9 cellular contexts compared by ENCODE assay signal in the genomic region with DNA sequence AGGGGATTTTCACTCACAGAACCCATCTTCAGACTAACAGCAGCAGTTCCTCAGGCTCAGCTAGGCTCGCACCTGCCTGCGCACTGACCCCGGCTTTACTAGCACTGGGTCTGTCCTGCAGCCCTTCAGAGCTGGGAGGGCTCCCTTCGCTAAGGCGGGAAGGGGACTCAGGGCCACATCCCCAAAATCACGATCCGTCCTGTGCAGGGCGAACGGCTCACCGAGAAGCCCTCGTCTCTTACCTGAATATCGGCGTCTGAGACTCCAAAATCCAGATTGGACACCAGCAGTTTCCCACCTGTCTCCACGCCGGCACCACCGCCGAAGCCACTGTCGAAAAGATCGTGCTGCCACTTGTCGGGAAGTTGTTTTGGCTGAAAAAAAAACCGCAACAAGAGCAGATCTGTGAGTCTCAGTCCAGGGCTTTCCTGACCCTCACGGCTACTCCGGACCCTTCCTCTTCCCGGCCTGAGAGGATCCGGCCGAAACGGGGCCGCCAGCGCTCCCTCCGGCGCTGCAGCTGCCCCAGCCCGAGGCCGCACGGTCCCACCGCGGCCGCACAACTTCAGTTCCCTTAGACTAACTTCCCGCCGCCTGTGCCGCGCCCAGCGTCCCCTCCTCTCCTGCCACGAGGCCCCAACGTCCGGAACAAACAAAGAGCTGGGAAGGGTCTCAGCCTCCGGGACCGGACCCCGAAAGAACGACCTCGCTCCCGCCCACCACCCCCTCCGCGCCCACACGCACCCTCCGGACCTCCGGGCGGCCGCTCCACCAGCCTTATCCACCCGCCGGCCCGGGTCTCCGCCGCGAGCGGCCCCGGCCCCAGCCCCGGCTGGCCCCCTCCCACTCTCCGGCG. TPM values are rescaled to one million over a fixed set of nuclear protein-coding genes. Genes with fewer than 3 reads are reported as not detected.
A peak's percentile ranks its signal among the peaks of the same experiment; 100 is the strongest.
DNase-seq lines count a peak whose midpoint lies in the region; ATAC-seq and TF ChIP-seq lines count a peak whose summit lies in the region.
"Had no signal": no experiment of that assay in that cellular context is flagged by ENCODE, and none has a peak within 500 bp of the region (broad histone marks: within the 10 kb centered on the region; RNA-seq: fewer than 3 reads in every experiment).

No MANE protein-coding gene starts in this region.

- TF ChIP-seq POLR2A in lower leg skin (IDR thresholded peaks at IDR 0.05): no peak
- TF ChIP-seq POLR2A in transverse colon (IDR thresholded peaks at IDR 0.05): no peak

- H3K36me3 ChIP-seq in SK-N-SH (replicated peaks in 1 of 2; ENCODE audit: control insufficient read depth in 1 of 2, insufficient read depth in 2 of 2, low read length in 1 of 2) (peaks cover 46 to 48% of the 10 kb centered on the region in 2 experiments), HUES6 (ENCODE audit: control insufficient read depth, insufficient read depth, low read length) (peaks cover 67% of the 10 kb centered on the region), transverse colon (peaks cover 0 to 33% (median 16%) of the 10 kb centered on the region in 4 donors)

- TF ChIP-seq RAD21 in SK-N-SH (IDR thresholded peaks at IDR 0.05; ENCODE audit: low read length): no peak

- no peaks in the 10 kb centered on the region for H3K9me2 ChIP-seq in SK-N-SH

- H3K4me1 ChIP-seq in SK-N-SH (ENCODE audit: control insufficient read depth in 1 of 2, insufficient read depth in 2 of 2, low read depth in 1 of 2, low read length in 1 of 2): peaks cover 12 to 19% of the 10 kb centered on the region in 2 experiments
- H3K4me1 ChIP-seq in HUES6 (ENCODE audit: control insufficient read depth, insufficient read depth, low read length): peaks cover 6% of the 10 kb centered on the region; the same call in 1 of the 2 replicates
- H3K4me1 ChIP-seq in transverse colon: peaks cover 16 to 25% (median 20%) of the 10 kb centered on the region in 4 donors

- peak overlapping the region; percentile 94 for H3K4me2 ChIP-seq in SK-N-SH

- no peaks in the 10 kb centered on the region for H3K27me3 ChIP-seq in SK-N-SH (ENCODE audit: insufficient read depth)
- H3K27me3 ChIP-seq in HUES6 (ENCODE audit: control insufficient read depth, insufficient read depth, low read length): no peaks in the 10 kb centered on the region
- H3K27me3 ChIP-seq in transverse colon: no peaks in the 10 kb centered on the region

- ATAC-seq in SK-N-SH treated with all-trans-retinoic acid at 6 μM for 48 hours: no peak
- no peak for ATAC-seq in HG03469 (IDR thresholded peaks at IDR 0.05; ENCODE audit: unreplicated experiment)

- H2AFZ ChIP-seq in SK-N-SH (ENCODE audit: low read depth): no peak overlapping the region

- in situ Hi-C loops in transverse colon (cut with MboI; ENCODE audit: low pct_ligation_motif_present in 1 of 4, low pct_unique_long_range_greater_than_20kb in 1 of 4, low sequenced_read_pairs in 3 of 4): no loop called here

- H3F3A ChIP-seq in SK-N-SH (replicated peaks; ENCODE audit: insufficient read depth): peaks cover 22% of the 10 kb centered on the region

- H4K20me1 ChIP-seq in SK-N-SH (ENCODE audit: insufficient read depth): peaks cover 14% of the 10 kb centered on the region; the same call in 1 of the 2 replicates

- H3K9me3 ChIP-seq in SK-N-SH (no peaks in the 10 kb centered on the region), HUES6 (ENCODE audit: control insufficient read depth, insufficient read depth, low read depth, low read length) (no peaks in the 10 kb centered on the region), transverse colon (no peaks in the 10 kb centered on the region)

- DNase-seq in SK-N-SH (peak; percentile 76), lower leg skin (ENCODE audit: low spot score in 2 of 2) (peak in 1 of 2 donors; percentile 85), transverse colon (no peak), medulla oblongata (ENCODE audit: extremely low spot score) (no peak)

- H3K4me3 ChIP-seq in SK-N-SH (ENCODE audit: low read depth in 2 of 2, low read length in 1 of 2) (peak overlapping the region; percentile 72 to 98), HUES6 (ENCODE audit: low read depth, low read length) (peak overlapping the region; percentile 99), lower leg skin (ENCODE audit: low read depth, poor library complexity, severe bottlenecking) (peak overlapping the region; percentile 72), transverse colon (peak overlapping the region; percentile 64 to 92 (median 76))

- H3K27ac ChIP-seq in SK-N-SH (ENCODE audit: low read depth in 2 of 2, low read length in 1 of 2) (peak overlapping the region; percentile 51 to 67), HUES6 (ENCODE audit: low read depth, low read length) (peak overlapping the region; percentile 95), adipose tissue (ENCODE audit: low read depth, low read length) (peak overlapping the region; percentile 78), transverse colon (peak overlapping the region; percentile 87 to 98 (median 93))

- CTCF ChIA-PET in SK-N-SH (lab: Yijun Ruan, JAX): interaction anchor here (1.0 to 5.3 kb wide), 5 partner anchors 21 to 156 kb away, joined by 3 to 30 read pairs (median 5); partner anchors contain the start of gene ARHGDIA

- POLR2A ChIA-PET in SK-N-SH (lab: Yijun Ruan, JAX): interaction anchor here (0.5 to 1.0 kb wide), 2 partner anchors 160 to 224 kb away, joined by 3 to 6 read pairs; partner anchors contain the start of genes CCDC137 and OXLD1

- TF ChIP-seq CTCF in SK-N-SH (IDR thresholded peaks at IDR 0.05) (no peak), lower leg skin (IDR thresholded peaks at IDR 0.05) (no peak), transverse colon (IDR thresholded peaks at IDR 0.05) (no peak)

- no peak for TF ChIP-seq EP300 in SK-N-SH (IDR thresholded peaks at IDR 0.05; ENCODE audit: borderline replicate concordance in 1 of 2, low read depth in 1 of 2, low read length in 1 of 2)
- TF ChIP-seq EP300 in transverse colon (IDR thresholded peaks at IDR 0.05; ENCODE audit: low read depth): no peak

- intact Hi-C loops in lower leg skin (cut with DNase I; ENCODE audit: low total_unique reads): no loop called here
- intact Hi-C loops in transverse colon (cut with DNase I; ENCODE audit: low total_unique reads): no loop called here

- peaks cover 91% of the 10 kb centered on the region for H3K79me2 ChIP-seq in SK-N-SH (ENCODE audit: insufficient read depth)

- WGBS in SK-N-SH (ENCODE audit: low lambda C conversion rate): 4% methylated on average over 62 of the region's 69 CpGs
- 6 to 8% (median 7%) methylated on average over 57 to 69 of the region's 69 CpGs for WGBS in adipose tissue, 3 donors
- 7 to 14% methylated on average over 32 to 69 of the region's 69 CpGs for whole genome bisulfite sequencing in lower leg skin, 2 donors
- WGBS in transverse colon (ENCODE audit: low coverage in 1 of 2), 2 donors: 10% methylated on average over 50 of the region's 69 CpGs; no CpG with 5 or more reads in 1 of the 2 donors

- H3K9ac ChIP-seq in SK-N-SH: peak overlapping the region; percentile 93
- peak overlapping the region; percentile 99 for H3K9ac ChIP-seq in HUES6 (ENCODE audit: low read length)

TF ChIP-seq in SK-N-SH, 30 proteins besides CTCF, POLR2A, EP300 and RAD21 (continues in another document):
- no peak for TF ChIP-seq IRF3 (IDR thresholded peaks at IDR 0.05; ENCODE audit: low read depth, low read length)

TF ChIP-seq in SK-N-SH treated with all-trans-retinoic acid at 6 μM for 48 hours, 23 proteins besides CTCF, POLR2A, EP300 and RAD21 (continues in another document):
- TF ChIP-seq ZNF8 (CRISPR knock-in tag; IDR thresholded peaks at IDR 0.05) (no peak), ZFP30 (CRISPR knock-in tag; IDR thresholded peaks at IDR 0.05) (no peak), ZFP3 (CRISPR knock-in tag; IDR thresholded peaks at IDR 0.05) (no peak), ZNF70 (CRISPR knock-in tag; IDR thresholded peaks at IDR 0.05) (no peak), CREB5 (CRISPR knock-in tag; IDR thresholded peaks at IDR 0.05; ENCODE audit: low read depth) (no peak), OSR1 (CRISPR knock-in tag; IDR thresholded peaks at IDR 0.05) (no peak)

RNA-seq across cellular contexts. Expression of gene ALYREF, which starts 0.7 kb away (rescaled TPM):
- polyA plus RNA-seq in SK-N-SH (2012; rRNA removed) (176 and 269 TPM in 2 replicates), adipose tissue (10 to 100 TPM; 20.0 to 46.4 (median 37.9) TPM)
- 159 and 175 TPM in 2 replicates for polyA plus RNA-seq in SK-N-SH (2012; cell fraction: cytosol; rRNA removed)
- 164 and 238 TPM in 2 replicates for polyA plus RNA-seq in SK-N-SH (2012; cell fraction: nucleus; rRNA removed)
- total RNA-seq in lower leg skin (100 to 1,000 TPM in 1 of 4 donors, 10 to 100 TPM in 3; 69.4 to 116 (median 79.7) TPM), transverse colon (10 to 100 TPM; 23.1 to 47.7 (median 36.7) TPM)

RNA-seq across cellular contexts. Expression of gene ANAPC11, which starts 0.8 kb away (rescaled TPM):
- 1,022 and 1,275 TPM in 2 replicates for polyA plus RNA-seq in SK-N-SH (2012; rRNA removed)
- polyA plus RNA-seq in SK-N-SH (2012; cell fraction: cytosol; rRNA removed): 764 and 988 TPM in 2 replicates
- 313 and 563 TPM in 2 replicates for polyA plus RNA-seq in SK-N-SH (2012; cell fraction: nucleus; rRNA removed)
- polyA plus RNA-seq in adipose tissue: 100 to 1,000 TPM; 160 to 319 (median 193) TPM
- 100 to 1,000 TPM in 2 of 4 donors, 10 to 100 TPM in 2; 92.3 to 152 (median 107) TPM for total RNA-seq in lower leg skin
- total RNA-seq in transverse colon: 100 to 1,000 TPM in 1 of 4 donors, 10 to 100 TPM in 3; 56.7 to 126 (median 86.6) TPM

RNA-seq across cellular contexts. Expression of gene NPB, which starts 11.4 kb away (rescaled TPM):
- polyA plus RNA-seq in SK-N-SH (2012; rRNA removed) (0.91 and 2.4 TPM in 2 replicates), adipose tissue (under 1 TPM in 2 of 3 donors, not detected in 1; 0.23 to 0.77 TPM)
- 1.0 and 1.9 TPM in 2 replicates for polyA plus RNA-seq in SK-N-SH (2012; cell fraction: cytosol; rRNA removed)
- polyA plus RNA-seq in SK-N-SH (2012; cell fraction: nucleus; rRNA removed): 0.89 and 2.1 TPM in 2 replicates
- total RNA-seq in lower leg skin (1 to 10 TPM in 2 of 4 donors, under 1 TPM in 1, not detected in 1; 0.71 to 3.3 (median 2.0) TPM), transverse colon (under 1 TPM in 1 of 4 donors, not detected in 3; 0.41 TPM)
- total RNA-seq: dermis microvascular lymphatic vessel endothelial cell had no signal

RNA-seq across cellular contexts. Expression of gene ARHGDIA, which starts 19.5 kb away (rescaled TPM):
- polyA plus RNA-seq in SK-N-SH (2012; rRNA removed) (184 and 385 TPM in 2 replicates), adipose tissue (100 to 1,000 TPM; 133 to 351 (median 249) TPM)
- 158 and 279 TPM in 2 replicates for polyA plus RNA-seq in SK-N-SH (2012; cell fraction: cytosol; rRNA removed)
- 650 and 681 TPM in 2 replicates for polyA plus RNA-seq in SK-N-SH (2012; cell fraction: nucleus; rRNA removed)
- total RNA-seq in lower leg skin (100 to 1,000 TPM; 144 to 280 (median 201) TPM), transverse colon (100 to 1,000 TPM; 189 to 480 (median 323) TPM)

RNA-seq across cellular contexts. Expression of gene PCYT2, which starts 20.5 kb away (rescaled TPM):
- 46.2 and 54.1 TPM in 2 replicates for polyA plus RNA-seq in SK-N-SH (2012; rRNA removed)
- polyA plus RNA-seq in SK-N-SH (2012; cell fraction: cytosol; rRNA removed): 23.8 and 36.1 TPM in 2 replicates
- 97.5 and 110 TPM in 2 replicates for polyA plus RNA-seq in SK-N-SH (2012; cell fraction: nucleus; rRNA removed)
- 10 to 100 TPM; 30.4 to 76.4 (median 54.3) TPM for polyA plus RNA-seq in adipose tissue
- 10 to 100 TPM; 16.2 to 37.0 (median 25.3) TPM for total RNA-seq in lower leg skin
- 100 to 1,000 TPM in 1 of 4 donors, 10 to 100 TPM in 3; 37.2 to 424 (median 77.1) TPM for total RNA-seq in transverse colon
